ENCODE assay signal across 1 cellular context in the genomic region with DNA sequence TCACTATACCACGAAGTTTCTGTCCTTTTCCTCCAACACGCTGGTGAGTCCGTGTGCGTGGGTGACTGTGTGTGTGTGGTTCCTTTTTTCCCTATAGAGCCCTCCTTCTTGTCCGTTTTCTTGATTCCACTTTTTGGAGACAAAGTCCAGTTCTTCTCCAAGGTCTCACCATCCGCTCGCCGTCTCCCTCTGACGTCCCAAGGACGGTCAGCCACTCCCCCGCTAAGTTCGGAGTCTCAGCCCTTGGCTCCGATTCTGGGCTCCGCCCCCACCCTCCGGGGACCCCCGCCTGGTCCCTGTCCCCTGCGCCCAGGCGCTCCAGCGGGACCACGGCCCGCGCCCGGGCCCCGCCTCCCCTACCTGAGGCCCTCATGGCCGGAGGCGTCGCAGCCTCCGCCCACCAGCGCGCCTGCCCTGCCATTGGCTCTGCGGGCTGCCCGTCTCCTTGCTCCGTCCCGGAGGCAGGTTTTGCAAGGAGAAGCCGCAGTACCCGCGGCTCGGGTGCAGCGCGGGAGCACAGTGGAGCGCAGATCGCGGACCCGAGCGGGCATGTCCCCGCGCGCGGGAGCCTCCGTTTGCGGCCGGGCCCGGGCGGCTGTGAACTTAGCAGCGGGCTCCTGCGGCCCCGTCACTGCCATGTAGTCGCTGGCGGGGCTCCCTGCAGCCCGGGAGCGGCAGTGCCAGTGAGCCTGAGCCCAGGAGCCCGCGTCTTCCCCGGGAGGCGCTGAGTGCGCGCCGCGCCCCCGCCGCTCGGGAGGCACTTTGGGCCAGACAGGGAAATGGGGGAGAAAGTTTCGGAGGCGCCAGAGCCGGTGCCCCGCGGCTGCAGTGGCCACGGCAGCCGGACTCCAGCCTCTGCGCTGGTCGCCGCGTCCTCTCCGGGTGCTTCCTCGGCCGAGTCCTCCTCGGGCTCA.
TF ChIP-seq lines count a peak whose summit lies in the region.

TSS of gene MAST4 (plus strand) at position 517 of the 914 bp plus-strand sequence. CDS start at position 780, 263 bp downstream.

TF ChIP-seq in IMR-90, 13 proteins besides CTCF, POLR2A, EP300 and RAD21:
- TF ChIP-seq CHD1 (IDR thresholded peaks at IDR 0.05; ENCODE audit: low read depth, low read length) = no peak
- no peak for TF ChIP-seq BHLHE40 (IDR thresholded peaks at IDR 0.05; ENCODE audit: low read depth, low read length)
- no peak for TF ChIP-seq NFE2L2 (IDR thresholded peaks at IDR 0.05; ENCODE audit: low read depth, low read length)
- TF ChIP-seq, protein P1, sequence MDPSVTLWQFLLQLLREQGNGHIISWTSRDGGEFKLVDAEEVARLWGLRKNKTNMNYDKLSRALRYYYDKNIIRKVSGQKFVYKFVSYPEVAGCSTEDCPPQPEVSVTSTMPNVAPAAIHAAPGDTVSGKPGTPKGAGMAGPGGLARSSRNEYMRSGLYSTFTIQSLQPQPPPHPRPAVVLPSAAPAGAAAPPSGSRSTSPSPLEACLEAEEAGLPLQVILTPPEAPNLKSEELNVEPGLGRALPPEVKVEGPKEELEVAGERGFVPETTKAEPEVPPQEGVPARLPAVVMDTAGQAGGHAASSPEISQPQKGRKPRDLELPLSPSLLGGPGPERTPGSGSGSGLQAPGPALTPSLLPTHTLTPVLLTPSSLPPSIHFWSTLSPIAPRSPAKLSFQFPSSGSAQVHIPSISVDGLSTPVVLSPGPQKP (IDR thresholded peaks at IDR 0.05; ENCODE audit: borderline replicate concordance, low read depth, low read length) = no peak
- no peak for TF ChIP-seq CEBPB (IDR thresholded peaks at IDR 0.05; ENCODE audit: low read depth, low read length)
- no peak for TF ChIP-seq MAZ (IDR thresholded peaks at IDR 0.05; ENCODE audit: borderline replicate concordance, low read depth, low read length)
- no peak for TF ChIP-seq FOS (IDR thresholded peaks at IDR 0.05; ENCODE audit: low read depth, low read length)
- TF ChIP-seq SMC3 (IDR thresholded peaks at IDR 0.05; ENCODE audit: low read depth, low read length) = no peak
- no peak for TF ChIP-seq RFX5 (IDR thresholded peaks at IDR 0.05; ENCODE audit: low read depth, low read length)
- TF ChIP-seq MXI1 (IDR thresholded peaks at IDR 0.05; ENCODE audit: borderline replicate concordance, low read depth, low read length) = no peak
- TF ChIP-seq USF2 (IDR thresholded peaks at IDR 0.05; ENCODE audit: low read depth, low read length) = no peak
- no peak for TF ChIP-seq RCOR1 (IDR thresholded peaks at IDR 0.05; ENCODE audit: insufficient replicate concordance, low read length)
- no peak for TF ChIP-seq MAFK (IDR thresholded peaks at IDR 0.05; ENCODE audit: low read depth, low read length)
